Comparison of ENCODE assay signal across 24 cellular contexts in genomic region chr10:106147050-106147449, GRCh38.
"Had no signal": no experiment of that assay in that cellular context is flagged by ENCODE, and none has a peak within 500 bp of the region (broad histone marks: within the 10 kb centered on the region; RNA-seq: fewer than 3 reads in every experiment).

No MANE protein-coding gene starts in this region.

- H3K27me3 ChIP-seq: neutrophil, pancreas, sigmoid colon, stomach had no signal

- H3K9me3 ChIP-seq: mucosa of descending colon, neutrophil, pancreas, sigmoid colon had no signal

- H3K27ac ChIP-seq: coronary artery, left ventricle myocardium inferior, neutrophil, pancreas, sigmoid colon, stomach had no signal

- H3K27me3 Mint-ChIP-seq: activated CD4-positive, alpha-beta T cell treated with anti-CD3 and anti-CD28 coated beads, Interleukin-2, amount 10 ng/mL, durations not matched to agents 24 days and 14 days; activated T-cell treated with anti-CD3 and anti-CD28 coated beads, Interleukin-2, amount 50 U/mL, for 24 hours; central memory CD8-positive, alpha-beta T cell; naive B cell had no signal

- DNase-seq: activated CD4-positive, alpha-beta T cell treated with anti-CD3 and anti-CD28 coated beads, Interleukin-2, amount 10 ng/mL, durations not matched to agents 24 days and 14 days; activated CD4-positive, CD25-positive, alpha-beta regulatory T cell; activated CD8-positive, alpha-beta T cell treated with anti-CD3 and anti-CD28 coated beads, Interleukin-2, amount 10 ng/mL, durations not matched to agents 7 days and 5 days; activated naive CD4-positive, alpha-beta T cell treated with Interleukin-2 at 50 U/mL for 16 hours; activated T-cell treated with anti-CD3 and anti-CD28 coated beads, Interleukin-2, amount 50 U/mL, for 24 hours; aorta; head of caudate nucleus; left ventricle myocardium inferior; mammary epithelial cell; mucosa of descending colon; naive B cell; pancreas; sigmoid colon; stimulated activated CD4-positive, alpha-beta T cell treated with anti-CD3 and anti-CD28 coated beads, Interleukin-4, amount 100 ng/mL, for 24 hours; stomach; T-helper 1 cell; T-helper 9 cell; trophoblast cell had no signal

- H3K4me3 ChIP-seq: coronary artery, left ventricle myocardium inferior, mucosa of descending colon, pancreas, sigmoid colon, stomach had no signal

- H3K4me1 Mint-ChIP-seq: activated CD4-positive, alpha-beta T cell treated with anti-CD3 and anti-CD28 coated beads, Interleukin-2, amount 10 ng/mL, durations not matched to agents 24 days and 14 days; central memory CD8-positive, alpha-beta T cell; naive B cell; stimulated activated effector memory CD8-positive, alpha-beta T cell treated with anti-CD3 and anti-CD28 coated beads, Interleukin-12 subunit alpha, Interleukin-12 subunit beta, amount 100 ng/mL, for 72 hours had no signal

- H3K4me3 Mint-ChIP-seq: activated CD4-positive, alpha-beta T cell treated with anti-CD3 and anti-CD28 coated beads, Interleukin-2, amount 10 ng/mL, durations not matched to agents 24 days and 14 days; activated CD8-positive, alpha-beta T cell treated with anti-CD3 and anti-CD28 coated beads, Interleukin-2, amount 10 ng/mL, durations not matched to agents 7 days and 5 days; activated T-cell treated with anti-CD3 and anti-CD28 coated beads, Interleukin-2, amount 50 U/mL, for 24 hours; central memory CD8-positive, alpha-beta T cell; naive B cell; stimulated activated effector memory CD8-positive, alpha-beta T cell treated with anti-CD3 and anti-CD28 coated beads, Interleukin-12 subunit alpha, Interleukin-12 subunit beta, amount 100 ng/mL, for 72 hours had no signal

- H3K9me3 Mint-ChIP-seq: activated CD4-positive, alpha-beta T cell treated with anti-CD3 and anti-CD28 coated beads, Interleukin-2, amount 10 ng/mL, durations not matched to agents 24 days and 14 days; activated T-helper 2 cell treated with anti-CD3 and anti-CD28 coated beads, Interferon-gamma antibody, Interleukin-2, Interleukin-4, amounts not matched to agents 10 μg/mL and 5 μg/mL and 100 μg/mL, durations not matched to agents 14 hours and 24 hours and 36 hours had no signal

- H3K36me3 Mint-ChIP-seq: naive B cell; stimulated activated effector memory CD8-positive, alpha-beta T cell treated with anti-CD3 and anti-CD28 coated beads, Interleukin-12 subunit alpha, Interleukin-12 subunit beta, amount 100 ng/mL, for 72 hours had no signal

- H3K36me3 ChIP-seq: left ventricle myocardium inferior, neutrophil, pancreas, sigmoid colon, stomach had no signal

- H3K27ac Mint-ChIP-seq: activated CD4-positive, alpha-beta T cell treated with anti-CD3 and anti-CD28 coated beads, Interleukin-2, amount 10 ng/mL, durations not matched to agents 24 days and 14 days; activated CD8-positive, alpha-beta T cell treated with anti-CD3 and anti-CD28 coated beads, Interleukin-2, amount 10 ng/mL, durations not matched to agents 7 days and 5 days; activated T-cell treated with anti-CD3 and anti-CD28 coated beads, Interleukin-2, amount 50 U/mL, for 24 hours; activated T-helper 2 cell treated with anti-CD3 and anti-CD28 coated beads, Interferon-gamma antibody, Interleukin-2, Interleukin-4, amounts not matched to agents 10 μg/mL and 5 μg/mL and 100 μg/mL, durations not matched to agents 14 hours and 24 hours and 36 hours; naive B cell; stimulated activated effector memory CD8-positive, alpha-beta T cell treated with anti-CD3 and anti-CD28 coated beads, Interleukin-12 subunit alpha, Interleukin-12 subunit beta, amount 100 ng/mL, for 72 hours had no signal

- FAIRE-seq: frontal cortex, pancreas had no signal

- H3K4me1 ChIP-seq: left ventricle myocardium inferior, pancreas, sigmoid colon had no signal
